Comparison of ENCODE assay signal across 8 cellular contexts in genomic region chr15:55290361-55291057, GRCh38. TPM values are rescaled to one million over a fixed set of nuclear protein-coding genes. Genes with fewer than 3 reads are reported as not detected.
DNase-seq lines count a peak whose midpoint lies in the region; ATAC-seq and TF ChIP-seq lines count a peak whose summit lies in the region.

No MANE protein-coding gene starts in this region.

- peak overlapping the region; percentile 76 for H3K4me3 Mint-ChIP-seq in chondrocyte (ENCODE audit: unreplicated experiment)

- no peaks in the 10 kb centered on the region for H3K36me3 Mint-ChIP-seq in chondrocyte (ENCODE audit: low read depth)

- H3K27me3 Mint-ChIP-seq in chondrocyte (ENCODE audit: low read depth) = no peaks in the 10 kb centered on the region

- peak; percentile 84 for DNase-seq in Ammon's horn (ENCODE audit: low spot score)
- DNase-seq in NCI-H345 treated with DMSO at 0.1 percent for 48 hours (lab: John Stamatoyannopoulos, UW; ENCODE audit: unreplicated experiment) = peak; percentile 56
- DNase-seq in activated CD4-positive, alpha-beta T cell treated with anti-CD3 and anti-CD28 coated beads for 24 hours (ENCODE audit: low read depth in 2 of 2) = peak; percentile 71 to 82
- DNase-seq in chondrocyte (ENCODE audit: low spot score) = no peak
- peak; percentile 83 for DNase-seq in kidney tubule cell (ENCODE audit: low spot score)
- DNase-seq in stimulated activated CD4-positive, alpha-beta T cell treated with anti-CD3 and anti-CD28 coated beads, Interleukin-1b, Interleukin-23, amount 100 ng/mL, for 24 hours (ENCODE audit: low read depth in 4 of 4, low spot score in 1 of 4) = peak in 3 of 4 experiments; percentile 54 to 77 (median 77)

- TF ChIP-seq CTCF in chondrocyte (IDR thresholded peaks at IDR 0.05) = peak; percentile 98

- no peaks in the 10 kb centered on the region for H3K9me3 Mint-ChIP-seq in chondrocyte (ENCODE audit: low read depth)

- H3K4me1 Mint-ChIP-seq in chondrocyte (ENCODE audit: low read depth) = peaks cover 14% of the 10 kb centered on the region

- peak overlapping the region; percentile 84 for H3K27ac Mint-ChIP-seq in chondrocyte (ENCODE audit: unreplicated experiment)

- ATAC-seq in GM19043 (IDR thresholded peaks at IDR 0.05; ENCODE audit: low read depth, unreplicated experiment) = peak; percentile 64
- ATAC-seq in HG03354 (IDR thresholded peaks at IDR 0.05; ENCODE audit: poor library complexity, severe bottlenecking, unreplicated experiment) = peak; percentile 83

RNA-seq across cellular contexts. Expression of gene RAB27A, which starts 0.9 kb away (rescaled TPM):
- total RNA-seq in chondrocyte = 16.8 to 18.3 TPM (median 17.5 TPM) in 3 replicates

RNA-seq across cellular contexts. Expression of gene PIGBOS1, which starts 28.4 kb away (rescaled TPM):
- 9.5 to 12.3 TPM (median 9.6 TPM) in 3 replicates for total RNA-seq in chondrocyte

RNA-seq across cellular contexts. Expression of gene PIGB, which starts 28.5 kb away (rescaled TPM):
- 8.1 to 16.9 TPM (median 8.9 TPM) in 3 replicates for total RNA-seq in chondrocyte
